19 cellular contexts compared by ENCODE assay signal in genomic region chr2:204849887-204850286, GRCh38.
DNase-seq lines count a peak whose midpoint lies in the region; ATAC-seq, FAIRE-seq and TF ChIP-seq lines count a peak whose summit lies in the region.
"Had no signal": no experiment of that assay in that cellular context is flagged by ENCODE, and none has a peak within 500 bp of the region (broad histone marks: within the 10 kb centered on the region; RNA-seq: fewer than 3 reads in every experiment).

No MANE protein-coding gene starts in this region.

- peak overlapping the region; percentile 18 for H3K27ac ChIP-seq in keratinocyte (ENCODE audit: control insufficient read depth, insufficient read depth, low read length)
- H3K27ac ChIP-seq: left ventricle myocardium inferior, parathyroid adenoma, thoracic aorta had no signal

- H4K20me1 ChIP-seq in keratinocyte (ENCODE audit: control insufficient read depth, extremely low read depth, insufficient read depth, low read length): no peaks in the 10 kb centered on the region

- DNase-seq in DMS53 treated with DMSO at 0.1 percent for 48 hours (lab: John Stamatoyannopoulos, UW; ENCODE audit: unreplicated experiment): peak; percentile 83
- DNase-seq in NCI-H1105 treated with DMSO at 0.1 percent for 48 hours (lab: John Stamatoyannopoulos, UW): peak; percentile 72
- DNase-seq in NCI-H774 (lab: John Stamatoyannopoulos, UW): peak; percentile 20
- peak; percentile 26 for DNase-seq in keratinocyte (ENCODE audit: low read depth, low spot score)
- DNase-seq in hippocampal formation (lab: John Stamatoyannopoulos, UW): no peak
- DNase-seq: activated CD4-positive, alpha-beta T cell treated with anti-CD3 and anti-CD28 coated beads, Interleukin-2, amount 50 U/mL, for 1 hour; activated CD8-positive, alpha-beta memory T cell treated with anti-CD3 and anti-CD28 coated beads, Interleukin-2, amount 50 U/mL, for 4 hours; CD4-positive, CD25-positive, alpha-beta regulatory T cell; H9; left ventricle myocardium inferior; midbrain; NCI-H1436 treated with DMSO at 0.1 percent for 48 hours; NCI-H226; SIG-M5 had no signal

- peak overlapping the region; percentile 57 for H3K4me2 ChIP-seq in keratinocyte (ENCODE audit: control insufficient read depth, extremely low read depth, insufficient read depth, low read depth, low read length)

- H3K79me2 ChIP-seq in keratinocyte (ENCODE audit: control insufficient read depth, insufficient read depth, low read length): no peaks in the 10 kb centered on the region

- ATAC-seq in GM21381 (IDR thresholded peaks at IDR 0.05; ENCODE audit: unreplicated experiment) (no peak), HG03280 (IDR thresholded peaks at IDR 0.05; ENCODE audit: unreplicated experiment) (no peak)
- ATAC-seq: stimulated activated effector memory CD8-positive, alpha-beta T cell treated with anti-CD3 and anti-CD28 coated beads, Interleukin-12 subunit alpha, Interleukin-12 subunit beta, amount 100 ng/mL, for 72 hours had no signal

- no peak overlapping the region for H2AFZ ChIP-seq in keratinocyte (ENCODE audit: control insufficient read depth, low read length)
- H2AFZ ChIP-seq: parathyroid adenoma had no signal

- dilution Hi-C loops in keratinocyte (cut with MboI; ENCODE audit: extremely low pct_ligation_motif_present, low sequenced_read_pairs): no loop called here

- no peaks in the 10 kb centered on the region for H3K9me3 ChIP-seq in keratinocyte (ENCODE audit: control insufficient read depth, low read depth, low read length)
- H3K9me3 ChIP-seq: left ventricle myocardium inferior, thoracic aorta had no signal

- peak overlapping the region in 1 of 3 experiments; percentile 47 for H3K4me3 ChIP-seq in keratinocyte (ENCODE audit: control insufficient read depth in 2 of 3, extremely low read depth in 1 of 3, insufficient read depth in 2 of 3, low read depth in 1 of 3, low read length in 3 of 3)
- H3K4me3 ChIP-seq: left ventricle myocardium inferior, thoracic aorta had no signal

- FAIRE-seq in keratinocyte (lab: Jason Lieb, UNC): peak; percentile 87

- H3K9ac ChIP-seq in keratinocyte (ENCODE audit: control insufficient read depth, extremely low read depth, insufficient read depth, low read length): no peak overlapping the region
- H3K9ac ChIP-seq: parathyroid adenoma had no signal

- H3K36me3 ChIP-seq in keratinocyte (ENCODE audit: control insufficient read depth in 2 of 2, extremely low read depth in 1 of 2, insufficient read depth in 2 of 2, low read length in 2 of 2): no peaks in the 10 kb centered on the region
- H3K36me3 ChIP-seq: left ventricle myocardium inferior, thoracic aorta had no signal

- H3K4me1 ChIP-seq in keratinocyte (ENCODE audit: control insufficient read depth, extremely low read depth, insufficient read depth, low read length): peaks cover 18% of the 10 kb centered on the region
- H3K4me1 ChIP-seq: left ventricle myocardium inferior, parathyroid adenoma had no signal

- no peaks in the 10 kb centered on the region for H3K27me3 ChIP-seq in keratinocyte (ENCODE audit: control insufficient read depth, extremely low read depth, insufficient read depth, low read length)

- no peak for TF ChIP-seq CTCF in keratinocyte (optimal IDR thresholded peaks at IDR 0.05 in 1 of 3, IDR thresholded peaks at IDR 0.05 in 1 of 3, conservative IDR thresholded peaks at IDR 0.05 in 1 of 3; ENCODE audit: extremely low read depth in 1 of 3, insufficient read depth in 2 of 3, low read length in 3 of 3)

- no peaks in the 10 kb centered on the region for H3K9me1 ChIP-seq in keratinocyte (ENCODE audit: control insufficient read depth, extremely low read depth, insufficient read depth, low read length)

Comparison
In these comparisons a context has a peak if more than half of its experiments do, and no peak if none do; other contexts are left out.
1. DNase-seq: peak in DMS53 treated with DMSO at 0.1 percent for 48 hours (single experiment), NCI-H1105 treated with DMSO at 0.1 percent for 48 hours (single experiment), NCI-H774 (single experiment) and keratinocyte (single experiment); none in hippocampal formation (0 of 2).